21 cellular contexts compared by ENCODE assay signal in the genomic region with DNA sequence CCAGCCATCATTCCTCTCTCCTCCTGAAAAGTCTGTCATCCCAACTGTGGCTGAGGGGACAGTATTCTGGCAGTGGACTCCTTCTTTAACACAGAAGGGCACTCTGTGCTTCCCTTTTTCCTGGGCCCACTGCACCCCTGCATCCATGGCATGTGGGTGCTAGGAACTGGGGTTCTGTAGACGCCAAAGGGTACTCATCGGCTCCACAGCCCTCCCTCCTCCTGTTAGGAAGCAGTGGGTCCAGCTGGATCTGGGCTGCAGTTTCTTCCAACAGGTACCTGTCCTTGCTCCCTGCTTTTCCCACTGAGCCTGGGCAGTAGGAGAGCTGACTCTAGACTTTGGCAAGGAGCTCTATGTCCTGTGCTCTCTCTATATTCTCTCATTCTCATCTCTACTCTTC.
"Had no signal": no experiment of that assay in that cellular context is flagged by ENCODE, and none has a peak within 500 bp of the region (broad histone marks: within the 10 kb centered on the region; RNA-seq: fewer than 3 reads in every experiment).

No MANE protein-coding gene starts in this region.

- H3K36me3 Mint-ChIP-seq: mesothelial cell of epicardium, type B pancreatic cell had no signal

- DNase-seq: activated CD4-positive, alpha-beta T cell treated with anti-CD3 and anti-CD28 coated beads for 1 hour; activated CD4-positive, alpha-beta T cell treated with anti-CD3 and anti-CD28 coated beads, Interleukin-2, amount 50 U/mL, for 4 hours; colonic mucosa; endodermal cell; foreskin fibroblast; hippocampal formation; nephron progenitor cell; right cardiac atrium; stimulated activated CD4-positive, alpha-beta T cell treated with anti-CD3 and anti-CD28 coated beads, Interleukin-15, amount 100 ng/mL, for 24 hours; stimulated activated CD4-positive, alpha-beta T cell treated with anti-CD3 and anti-CD28 coated beads, Interleukin-2, amount 100 ng/mL, for 48 hours; stomach; T1000; testis had no signal

- H3K36me3 ChIP-seq: colonic mucosa, prostate gland had no signal

- H3K9me3 Mint-ChIP-seq: central memory CD8-positive, alpha-beta T cell; endodermal cell; mesothelial cell of epicardium; nephron progenitor cell; type B pancreatic cell had no signal

- H3K27me3 Mint-ChIP-seq: central memory CD8-positive, alpha-beta T cell; type B pancreatic cell had no signal

- H3K9me3 ChIP-seq: colonic mucosa, prostate gland, stomach, testis had no signal

- H3K4me1 ChIP-seq: colonic mucosa had no signal

- H3K27ac ChIP-seq: colonic mucosa, epithelial cell of prostate, prostate gland, skin epidermis, stomach, testis had no signal

- H3K4me3 Mint-ChIP-seq: central memory CD8-positive, alpha-beta T cell; endodermal cell; mesothelial cell of epicardium; nephron progenitor cell; type B pancreatic cell had no signal

- H3K27ac Mint-ChIP-seq: mesothelial cell of epicardium, nephron progenitor cell, type B pancreatic cell had no signal

- ATAC-seq: left lobe of liver, right cardiac atrium had no signal

- H3K27me3 ChIP-seq: colonic mucosa, stomach, testis had no signal

- H3K4me3 ChIP-seq: colonic mucosa, lung, prostate gland, skin epidermis, stomach, testis had no signal
